Comparison of ENCODE assay signal across 1 cellular context in genomic region chr2:17753803-17754663, GRCh38.
TF ChIP-seq lines count a peak whose summit lies in the region.

GEN1 (plus strand) TSS chr2:17754138; CDS start chr2:17759944, 5,806 bp downstream.
SMC6 (minus strand) TSS chr2:17753810; CDS start chr2:17745946, 7,864 bp downstream.

TF ChIP-seq in HepG2, 621 proteins besides CTCF, POLR2A, EP300 and RAD21 (continued from another document and continues in another):
- TF ChIP-seq TFE3 (CRISPR knock-in tag; IDR thresholded peaks at IDR 0.05), result peak; percentile 16; the same call in 1 of the 2 replicates
- TF ChIP-seq ZNF639 (CRISPR knock-in tag; conservative IDR thresholded peaks at IDR 0.05), result peak; percentile 68; the same call in 1 of the 2 replicates
- no peak for TF ChIP-seq CAMTA2 (CRISPR knock-in tag; IDR thresholded peaks at IDR 0.05; ENCODE audit: borderline replicate concordance)
- TF ChIP-seq ZNF768 (CRISPR knock-in tag; IDR thresholded peaks at IDR 0.05), result peak; percentile 52; the same call in 1 of the 2 replicates
- no peak for TF ChIP-seq TCF12 (IDR thresholded peaks at IDR 0.05)
- TF ChIP-seq TCF12 (CRISPR knock-in tag; IDR thresholded peaks at IDR 0.05), result peak; percentile 29; the same call in 1 of the 2 replicates
- TF ChIP-seq GTF2F1 (IDR thresholded peaks at IDR 0.05; ENCODE audit: low read length), result 0 out of 2 replicates have a peak, but pooled peaks have one; percentile 57
- TF ChIP-seq SMAD3 (CRISPR knock-in tag; IDR thresholded peaks at IDR 0.05), result peak; percentile 77; the same call in 1 of the 2 replicates
- TF ChIP-seq MIER3 (CRISPR knock-in tag; IDR thresholded peaks at IDR 0.05; ENCODE audit: borderline replicate concordance), result peak; percentile 28; the same call in 1 of the 2 replicates
- peak; percentile 11; the same call in 1 of the 2 replicates for TF ChIP-seq ZNF331 (CRISPR knock-in tag; IDR thresholded peaks at IDR 0.05)
- TF ChIP-seq MXD4 (CRISPR knock-in tag; IDR thresholded peaks at IDR 0.05), result 0 out of 2 replicates have a peak, but pooled peaks have one; percentile 9
- peak; percentile 25; the same call in 1 of the 2 replicates for TF ChIP-seq ZNF124 (CRISPR knock-in tag; IDR thresholded peaks at IDR 0.05)
- no peak; the same call in 1 of the 2 replicates for TF ChIP-seq RXRB (CRISPR knock-in tag; IDR thresholded peaks at IDR 0.05; ENCODE audit: borderline replicate concordance)
- peak; percentile 56; the same call in 1 of the 2 replicates for TF ChIP-seq ZNF574 (CRISPR knock-in tag; IDR thresholded peaks at IDR 0.05)
- TF ChIP-seq RORA (CRISPR knock-in tag; IDR thresholded peaks at IDR 0.05), result peak; percentile 74; the same call in 1 of the 2 replicates
- TF ChIP-seq HDAC1 (CRISPR knock-in tag; IDR thresholded peaks at IDR 0.05), result peak; percentile 87
- 0 out of 2 replicates have a peak, but pooled peaks have one; percentile 1 for TF ChIP-seq REPIN1 (CRISPR knock-in tag; IDR thresholded peaks at IDR 0.05; ENCODE audit: borderline replicate concordance, low read depth)
- TF ChIP-seq ZNF382 (CRISPR knock-in tag; IDR thresholded peaks at IDR 0.05; ENCODE audit: borderline replicate concordance), result no peak
- TF ChIP-seq ELF4 (CRISPR knock-in tag; IDR thresholded peaks at IDR 0.05; ENCODE audit: borderline replicate concordance), result peak; percentile 86; the same call in 1 of the 2 replicates
- no peak for TF ChIP-seq EZH2 (conservative IDR thresholded peaks at IDR 0.05; ENCODE audit: low read depth, low read length)
- peak; percentile 94; the same call in 1 of the 2 replicates for TF ChIP-seq ARID4A (CRISPR knock-in tag; IDR thresholded peaks at IDR 0.05; ENCODE audit: borderline replicate concordance)
- 0 out of 2 replicates have a peak, but pooled peaks have one; percentile 17 for TF ChIP-seq ZNF841 (CRISPR knock-in tag; IDR thresholded peaks at IDR 0.05; ENCODE audit: borderline replicate concordance)
- TF ChIP-seq IRF2 (CRISPR knock-in tag; IDR thresholded peaks at IDR 0.05), result 0 out of 2 replicates have a peak, but pooled peaks have one; percentile 18
- no peak for TF ChIP-seq ZNF674 (CRISPR knock-in tag; IDR thresholded peaks at IDR 0.05; ENCODE audit: low read depth)
- TF ChIP-seq ZNF770 (CRISPR knock-in tag; IDR thresholded peaks at IDR 0.05), result 0 out of 2 replicates have a peak, but pooled peaks have one; percentile 13
- peak; percentile 61 for TF ChIP-seq NFYB (CRISPR knock-in tag; IDR thresholded peaks at IDR 0.05)
- TF ChIP-seq GTF3A (CRISPR knock-in tag; conservative IDR thresholded peaks at IDR 0.05), result no peak
- no peak for TF ChIP-seq ZNF619 (CRISPR knock-in tag; IDR thresholded peaks at IDR 0.05)
- 0 out of 2 replicates have a peak, but pooled peaks have one; percentile 20 for TF ChIP-seq SAFB2 (CRISPR knock-in tag; IDR thresholded peaks at IDR 0.05; ENCODE audit: borderline replicate concordance, low read depth)
- TF ChIP-seq MZF1 (CRISPR knock-in tag; IDR thresholded peaks at IDR 0.05; ENCODE audit: borderline replicate concordance), result 0 out of 2 replicates have a peak, but pooled peaks have one; percentile 45
- TF ChIP-seq GFI1 (CRISPR knock-in tag; IDR thresholded peaks at IDR 0.05; ENCODE audit: borderline replicate concordance), result peak; percentile 48; the same call in 1 of the 2 replicates
- TF ChIP-seq ZFY (CRISPR knock-in tag; IDR thresholded peaks at IDR 0.05), result peak; percentile 80
- 0 out of 2 replicates have a peak, but pooled peaks have one; percentile 16 for TF ChIP-seq SRF (IDR thresholded peaks at IDR 0.05; ENCODE audit: low read depth, low read length)
- no peak for TF ChIP-seq FOXK2 (IDR thresholded peaks at IDR 0.05)
- TF ChIP-seq KMT2B (CRISPR knock-in tag; IDR thresholded peaks at IDR 0.05), result peak; percentile 77
- no peak for TF ChIP-seq ZBTB33 (CRISPR knock-in tag; IDR thresholded peaks at IDR 0.05)
- TF ChIP-seq BATF2 (CRISPR knock-in tag; IDR thresholded peaks at IDR 0.05), result peak; percentile 53; the same call in 1 of the 2 replicates
- TF ChIP-seq HOXD1 (CRISPR knock-in tag; IDR thresholded peaks at IDR 0.05), result no peak; the same call in 1 of the 2 replicates
- no peak for TF ChIP-seq BRF2 (CRISPR knock-in tag; IDR thresholded peaks at IDR 0.05)
- TF ChIP-seq SP4 (CRISPR knock-in tag; IDR thresholded peaks at IDR 0.05), result peak; percentile 82
- 0 out of 2 replicates have a peak, but pooled peaks have one; percentile 44 for TF ChIP-seq ZNF17 (CRISPR knock-in tag; IDR thresholded peaks at IDR 0.05)
- TF ChIP-seq HMGXB4 (CRISPR knock-in tag; IDR thresholded peaks at IDR 0.05; ENCODE audit: borderline replicate concordance in 1 of 2, low read depth in 1 of 2), result peak in 1 of 2 experiments; percentile 11; a peak in 2 of 4 replicates
